21 cellular contexts compared by ENCODE assay signal in the genomic region with DNA sequence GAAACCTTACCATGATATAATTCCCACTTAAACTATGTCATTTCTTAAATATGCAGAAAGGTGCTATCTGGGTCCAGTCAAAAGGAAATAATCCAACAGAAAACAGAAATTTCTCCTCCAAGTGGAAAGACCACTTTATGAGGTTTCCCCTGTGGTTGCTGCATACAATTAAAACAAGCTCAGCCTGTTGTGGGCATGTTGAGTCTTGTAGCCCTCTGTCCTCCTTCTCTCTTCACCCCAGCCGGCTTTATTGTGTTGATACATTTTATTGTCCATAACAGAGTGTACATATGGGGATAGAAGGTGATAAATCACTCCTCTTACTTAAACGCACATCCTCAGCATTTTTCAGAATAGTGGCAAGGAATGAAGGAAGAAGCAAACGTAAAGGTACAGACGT.
DNase-seq lines count a peak whose midpoint lies in the region; ATAC-seq and TF ChIP-seq lines count a peak whose summit lies in the region.
"Had no signal": no experiment of that assay in that cellular context is flagged by ENCODE, and none has a peak within 500 bp of the region (broad histone marks: within the 10 kb centered on the region; RNA-seq: fewer than 3 reads in every experiment).

No MANE protein-coding gene starts in this region.

- TF ChIP-seq RAD21 in SK-N-SH (IDR thresholded peaks at IDR 0.05; ENCODE audit: low read length), result no peak

- TF ChIP-seq EP300 in SK-N-SH (IDR thresholded peaks at IDR 0.05; ENCODE audit: borderline replicate concordance in 1 of 2, low read depth in 1 of 2, low read length in 1 of 2), result no peak

- intact Hi-C loops in prostate gland (cut with DNase I), result no loop called here

- H3K36me3 ChIP-seq in prostate gland, result no peaks in the 10 kb centered on the region
- H3K36me3 ChIP-seq in SK-N-SH (replicated peaks in 1 of 2; ENCODE audit: control insufficient read depth in 1 of 2, insufficient read depth in 2 of 2, low read length in 1 of 2), result no peaks in the 10 kb centered on the region
- H3K36me3 ChIP-seq: brain microvascular endothelial cell had no signal

- H3F3A ChIP-seq in SK-N-SH (replicated peaks; ENCODE audit: insufficient read depth), result no peaks in the 10 kb centered on the region

- H4K20me1 ChIP-seq in SK-N-SH (ENCODE audit: insufficient read depth), result no peaks in the 10 kb centered on the region

- no peaks in the 10 kb centered on the region for H3K9me3 Mint-ChIP-seq in WTC11
- H3K9me3 Mint-ChIP-seq: activated naive CD8-positive, alpha-beta T cell treated with anti-CD3 and anti-CD28 coated beads, Interleukin-2, amount 50 U/mL, for 24 hours; H9; IgD-negative memory B cell; naive B cell had no signal

- H3K27me3 ChIP-seq in prostate gland (replicated peaks; ENCODE audit: insufficient read depth) (no peaks in the 10 kb centered on the region), SK-N-SH (ENCODE audit: insufficient read depth) (no peaks in the 10 kb centered on the region)
- H3K27me3 ChIP-seq: brain microvascular endothelial cell, tibial artery had no signal

- POLR2A ChIA-PET in WTC11 (lab: Charles Lee) (no interaction called here), SK-N-SH (lab: Yijun Ruan, JAX) (no interaction called here)

- 40% methylated on average over 4 of the region's 4 CpGs for WGBS in prostate gland
- WGBS in SK-N-SH (ENCODE audit: low lambda C conversion rate), result 77% methylated on average over 4 of the region's 4 CpGs

- H3K27ac Mint-ChIP-seq in WTC11, result 0 out of 2 replicates have a peak overlapping the region, but pooled peaks have one; percentile 34
- H3K27ac Mint-ChIP-seq: activated naive CD8-positive, alpha-beta T cell treated with anti-CD3 and anti-CD28 coated beads, Interleukin-2, amount 50 U/mL, for 24 hours; IgD-negative memory B cell; naive B cell had no signal

- H3K4me3 ChIP-seq in prostate gland (no peak overlapping the region), SK-N-SH (ENCODE audit: low read depth in 2 of 2, low read length in 1 of 2) (no peak overlapping the region)
- H3K4me3 ChIP-seq: tibial artery had no signal

- peak; percentile 69 for DNase-seq in NCI-H1105 (lab: John Stamatoyannopoulos, UW)
- DNase-seq in NCI-H345 (lab: John Stamatoyannopoulos, UW), result peak; percentile 94
- no peak for DNase-seq in WTC11 (ENCODE audit: low spot score)
- peak; percentile 72 for DNase-seq in prostate gland (ENCODE audit: low spot score)
- DNase-seq in activated gamma-delta T cell treated with Interleukin-2 at 50 U/mL for 16 hours, result no peak
- DNase-seq in SK-N-SH, result no peak
- DNase-seq: activated CD4-positive, alpha-beta T cell treated with anti-CD3 and anti-CD28 coated beads for 4 hours; activated naive CD8-positive, alpha-beta T cell treated with anti-CD3 and anti-CD28 coated beads, Interleukin-2, amount 50 U/mL, for 24 hours; brain microvascular endothelial cell; Calu3; cortex of kidney; H9; hippocampal formation; naive B cell; NCI-H2081 treated with DMSO at 0.1 percent for 48 hours; RPMI8226; stimulated activated CD4-positive, alpha-beta T cell treated with anti-CD3 and anti-CD28 coated beads, Interleukin-2, amount 100 ng/mL, for 24 hours; stimulated activated naive CD4-positive, alpha-beta T cell treated with Interleukin-2 at 50 U/mL for 16 hours; tibial artery had no signal

- no peaks in the 10 kb centered on the region for H3K9me3 ChIP-seq in prostate gland
- H3K9me3 ChIP-seq in SK-N-SH, result no peaks in the 10 kb centered on the region
- H3K9me3 ChIP-seq: tibial artery had no signal

- no peak overlapping the region for H2AFZ ChIP-seq in SK-N-SH (ENCODE audit: low read depth)

- no peaks in the 10 kb centered on the region for H3K27me3 Mint-ChIP-seq in WTC11 (ENCODE audit: low read depth)
- H3K27me3 Mint-ChIP-seq: activated naive CD8-positive, alpha-beta T cell treated with anti-CD3 and anti-CD28 coated beads, Interleukin-2, amount 50 U/mL, for 24 hours; IgD-negative memory B cell had no signal

- H3K9ac ChIP-seq in SK-N-SH, result no peak overlapping the region

- no peaks in the 10 kb centered on the region for H3K79me2 ChIP-seq in SK-N-SH (ENCODE audit: insufficient read depth)

- no peak for ATAC-seq in WTC11
- ATAC-seq in GM18873 (IDR thresholded peaks at IDR 0.05; ENCODE audit: low FRiP score, unreplicated experiment), result no peak
- ATAC-seq: activated naive CD8-positive, alpha-beta T cell treated with anti-CD3 and anti-CD28 coated beads, Interleukin-2, amount 50 U/mL, for 24 hours had no signal

- H3K36me3 Mint-ChIP-seq in WTC11, result peaks cover 10% of the 10 kb centered on the region; the same call in 1 of the 2 replicates
- H3K36me3 Mint-ChIP-seq: IgD-negative memory B cell, naive B cell had no signal

- H3K4me1 ChIP-seq in prostate gland (replicated peaks) (no peaks in the 10 kb centered on the region), SK-N-SH (ENCODE audit: control insufficient read depth in 1 of 2, insufficient read depth in 2 of 2, low read depth in 1 of 2, low read length in 1 of 2) (peaks cover 12 to 14% of the 10 kb centered on the region in 2 experiments; a peak in 1 of 4 replicates)
- H3K4me1 ChIP-seq: tibial artery had no signal

- CTCF ChIA-PET in WTC11 (lab: Charles Lee) (no interaction called here), SK-N-SH (lab: Yijun Ruan, JAX) (no interaction called here)

- TF ChIP-seq POLR2A in prostate gland (IDR thresholded peaks at IDR 0.05), result no peak

- no peaks in the 10 kb centered on the region for H3K9me2 ChIP-seq in SK-N-SH

- no peak for TF ChIP-seq CTCF in WTC11 (IDR thresholded peaks at IDR 0.05)
- no peak for TF ChIP-seq CTCF in prostate gland (IDR thresholded peaks at IDR 0.05)
- TF ChIP-seq CTCF in SK-N-SH (IDR thresholded peaks at IDR 0.05), result no peak

- no peak overlapping the region for H3K4me2 ChIP-seq in SK-N-SH

- H3K27ac ChIP-seq in prostate gland (no peak overlapping the region), SK-N-SH (ENCODE audit: low read depth in 2 of 2, low read length in 1 of 2) (no peak overlapping the region)
- H3K27ac ChIP-seq: brain microvascular endothelial cell, tibial artery had no signal

- peaks cover 45% of the 10 kb centered on the region for H3K4me1 Mint-ChIP-seq in WTC11
- H3K4me1 Mint-ChIP-seq: activated naive CD8-positive, alpha-beta T cell treated with anti-CD3 and anti-CD28 coated beads, Interleukin-2, amount 50 U/mL, for 24 hours; IgD-negative memory B cell; naive B cell had no signal

- H3K4me3 Mint-ChIP-seq in WTC11, result no peak overlapping the region
- H3K4me3 Mint-ChIP-seq: activated naive CD8-positive, alpha-beta T cell treated with anti-CD3 and anti-CD28 coated beads, Interleukin-2, amount 50 U/mL, for 24 hours; H9; naive B cell had no signal

TF ChIP-seq in WTC11, 78 proteins besides CTCF, POLR2A, EP300 and RAD21:
- TF ChIP-seq, protein P1, sequence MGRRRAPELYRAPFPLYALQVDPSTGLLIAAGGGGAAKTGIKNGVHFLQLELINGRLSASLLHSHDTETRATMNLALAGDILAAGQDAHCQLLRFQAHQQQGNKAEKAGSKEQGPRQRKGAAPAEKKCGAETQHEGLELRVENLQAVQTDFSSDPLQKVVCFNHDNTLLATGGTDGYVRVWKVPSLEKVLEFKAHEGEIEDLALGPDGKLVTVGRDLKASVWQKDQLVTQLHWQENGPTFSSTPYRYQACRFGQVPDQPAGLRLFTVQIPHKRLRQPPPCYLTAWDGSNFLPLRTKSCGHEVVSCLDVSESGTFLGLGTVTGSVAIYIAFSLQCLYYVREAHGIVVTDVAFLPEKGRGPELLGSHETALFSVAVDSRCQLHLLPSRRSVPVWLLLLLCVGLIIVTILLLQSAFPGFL (CRISPR knock-in tag; IDR thresholded peaks at IDR 0.05; ENCODE audit: borderline replicate concordance), result no peak
- TF ChIP-seq SMAD3 (CRISPR knock-in tag; IDR thresholded peaks at IDR 0.05; ENCODE audit: borderline replicate concordance), result no peak
- TF ChIP-seq ETV6 (CRISPR knock-in tag; IDR thresholded peaks at IDR 0.05), result no peak
- no peak for TF ChIP-seq ZNF138 (CRISPR knock-in tag; conservative IDR thresholded peaks at IDR 0.05)
- no peak for TF ChIP-seq TCF7 (CRISPR knock-in tag; IDR thresholded peaks at IDR 0.05; ENCODE audit: low read depth)
- no peak for TF ChIP-seq CREM (CRISPR knock-in tag; IDR thresholded peaks at IDR 0.05)

TF ChIP-seq in SK-N-SH, 30 proteins besides CTCF, POLR2A, EP300 and RAD21 (continues in another document):
- TF ChIP-seq, protein P2, sequence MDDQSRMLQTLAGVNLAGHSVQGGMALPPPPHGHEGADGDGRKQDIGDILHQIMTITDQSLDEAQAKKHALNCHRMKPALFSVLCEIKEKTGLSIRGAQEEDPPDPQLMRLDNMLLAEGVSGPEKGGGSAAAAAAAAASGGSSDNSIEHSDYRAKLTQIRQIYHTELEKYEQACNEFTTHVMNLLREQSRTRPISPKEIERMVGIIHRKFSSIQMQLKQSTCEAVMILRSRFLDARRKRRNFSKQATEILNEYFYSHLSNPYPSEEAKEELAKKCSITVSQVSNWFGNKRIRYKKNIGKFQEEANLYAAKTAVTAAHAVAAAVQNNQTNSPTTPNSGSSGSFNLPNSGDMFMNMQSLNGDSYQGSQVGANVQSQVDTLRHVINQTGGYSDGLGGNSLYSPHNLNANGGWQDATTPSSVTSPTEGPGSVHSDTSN (IDR thresholded peaks at IDR 0.05), result no peak
- TF ChIP-seq JUND (IDR thresholded peaks at IDR 0.05), result no peak
- no peak for TF ChIP-seq YY1 (IDR thresholded peaks at IDR 0.05; ENCODE audit: low read depth)
- TF ChIP-seq, protein P3, sequence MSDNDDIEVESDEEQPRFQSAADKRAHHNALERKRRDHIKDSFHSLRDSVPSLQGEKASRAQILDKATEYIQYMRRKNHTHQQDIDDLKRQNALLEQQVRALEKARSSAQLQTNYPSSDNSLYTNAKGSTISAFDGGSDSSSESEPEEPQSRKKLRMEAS (IDR thresholded peaks at IDR 0.05; ENCODE audit: low read depth), result no peak

Comparison
In these comparisons a context has a peak if more than half of its experiments do, and no peak if none do; other contexts are left out.
1. DNase-seq: peak in NCI-H1105 (single experiment), NCI-H345 (single experiment) and prostate gland (single experiment); none in WTC11 (single experiment), activated gamma-delta T cell treated with Interleukin-2 at 50 U/mL for 16 hours (single experiment) and SK-N-SH (single experiment).